In the genomic region with DNA sequence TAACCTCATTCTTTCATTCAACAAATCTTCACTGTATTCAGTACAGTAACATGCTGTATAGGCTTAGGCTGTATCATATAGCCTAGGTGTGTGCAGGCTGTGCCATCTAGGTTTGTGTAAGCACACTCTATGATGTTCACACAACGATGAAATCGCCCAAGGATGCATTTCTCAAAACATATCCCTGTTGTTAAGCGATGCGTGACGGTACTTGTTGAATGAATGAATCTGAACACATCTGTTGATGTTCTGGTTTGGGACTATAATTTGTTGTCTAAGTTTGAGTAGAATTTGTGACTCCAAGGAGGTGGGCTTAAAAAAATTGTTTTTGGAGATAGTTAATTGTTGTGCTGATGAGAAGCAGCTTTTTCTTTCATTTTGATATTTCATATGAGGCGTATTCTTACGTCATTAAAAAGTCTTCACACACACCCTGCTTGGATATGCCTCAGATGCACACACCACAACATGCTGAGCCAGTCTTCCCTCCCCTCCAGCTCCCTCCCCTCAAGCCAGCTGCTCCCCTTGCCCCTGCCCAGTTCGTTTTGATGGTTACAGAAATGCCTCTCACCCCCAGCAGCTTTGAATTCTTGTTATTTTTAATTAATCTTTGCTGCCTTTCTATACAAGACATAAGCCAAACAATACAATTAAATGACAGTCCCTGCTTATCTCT, we compare ENCODE assay signal across 30 cellular contexts. TPM values are rescaled to one million over a fixed set of nuclear protein-coding genes. Genes with fewer than 3 reads are reported as not detected.
DNase-seq lines count a peak whose midpoint lies in the region; ATAC-seq, FAIRE-seq and TF ChIP-seq lines count a peak whose summit lies in the region.
"Had no signal": no experiment of that assay in that cellular context is flagged by ENCODE, and none has a peak within 500 bp of the region (broad histone marks: within the 10 kb centered on the region; RNA-seq: fewer than 3 reads in every experiment).

No MANE protein-coding gene starts in this region.

- POLR2A ChIA-PET in HepG2 (lab: Yijun Ruan, JAX) = interaction anchor here (1.0 to 1.2 kb wide), 2 partner anchors 11 to 12 kb away, joined by 3 to 4 read pairs; no protein-coding TSS in a partner anchor

- TF ChIP-seq POLR2A in HepG2 (IDR thresholded peaks at IDR 0.05; ENCODE audit: insufficient read depth in 1 of 2, low read depth in 2 of 2, low read length in 2 of 2) = no peak
- TF ChIP-seq POLR2A in right lobe of liver (IDR thresholded peaks at IDR 0.05) = no peak
- TF ChIP-seq POLR2A in prostate gland (IDR thresholded peaks at IDR 0.05) = no peak

- TF ChIP-seq EP300 in HepG2 (IDR thresholded peaks at IDR 0.05; ENCODE audit: low read depth in 2 of 2, low read length in 2 of 2) (no peak), HepG2 (CRISPR knock-in tag; IDR thresholded peaks at IDR 0.05; ENCODE audit: borderline replicate concordance) (no peak)

- no peak overlapping the region for H3K27ac Mint-ChIP-seq in activated naive CD4-positive, alpha-beta T cell treated with anti-CD3 and anti-CD28 coated beads, Interleukin-2, amount 50 U/mL, for 72 hours
- H3K27ac Mint-ChIP-seq in T-helper 17 cell = no peak overlapping the region
- H3K27ac Mint-ChIP-seq: activated B cell treated with CpG ODN at 0.5 μM for 24 hours; activated CD8-positive, alpha-beta memory T cell treated with anti-CD3 and anti-CD28 coated beads, Interleukin-2, amount 10 ng/mL, durations not matched to agents 7 days and 5 days; natural killer cell had no signal

- intact Hi-C loops in HepG2 (cut with micrococcal nuclease; ENCODE audit: unreplicated experiment) = loop anchor here (10.0 kb wide), 1 partner anchor 257 kb away; the partner anchor contains the start of gene GNAQ
- intact Hi-C loops in right lobe of liver (cut with DNase I) = no loop called here
- intact Hi-C loops in prostate gland (cut with DNase I) = no loop called here

- H2AFZ ChIP-seq in HepG2 (ENCODE audit: low read length) = no peak overlapping the region
- H2AFZ ChIP-seq in keratinocyte (ENCODE audit: control insufficient read depth, low read length) = peak overlapping the region; percentile 48

- WGBS in HepG2 (ENCODE audit: low lambda C conversion rate) = 96% methylated on average over 8 of the region's 8 CpGs
- 90% methylated on average over 8 of the region's 8 CpGs for WGBS in right lobe of liver (ENCODE audit: insufficient coverage, low coverage, low lambda C conversion rate, missing lambda C conversion rate)
- 79% methylated on average over 8 of the region's 8 CpGs for WGBS in prostate gland

- CTCF ChIA-PET in HepG2 (lab: Yijun Ruan, JAX; ENCODE audit: low intra/inter-chr PET ratio, low total read pairs) = no interaction called here

- no peak for TF ChIP-seq RAD21 in HepG2 (CRISPR knock-in tag; IDR thresholded peaks at IDR 0.05)

- H3K4me2 ChIP-seq in HepG2 (ENCODE audit: low read depth, low read length) (no peak overlapping the region; the same call in 1 of the 2 replicates), keratinocyte (ENCODE audit: control insufficient read depth, extremely low read depth, insufficient read depth, low read depth, low read length) (peak overlapping the region; percentile 61)

- H3K4me3 Mint-ChIP-seq in T-helper 17 cell = no peak overlapping the region
- H3K4me3 Mint-ChIP-seq: activated B cell treated with CpG ODN at 0.5 μM for 24 hours; activated CD8-positive, alpha-beta memory T cell treated with anti-CD3 and anti-CD28 coated beads, Interleukin-2, amount 10 ng/mL, durations not matched to agents 7 days and 5 days; natural killer cell had no signal

- no peaks in the 10 kb centered on the region for H3K9me3 Mint-ChIP-seq in activated naive CD4-positive, alpha-beta T cell treated with anti-CD3 and anti-CD28 coated beads, Interleukin-2, amount 50 U/mL, for 72 hours
- H3K9me3 Mint-ChIP-seq: activated B cell treated with CpG ODN at 0.5 μM for 24 hours, natural killer cell had no signal

- no peaks in the 10 kb centered on the region for H3K79me2 ChIP-seq in HepG2 (ENCODE audit: insufficient read depth, low read length)
- H3K79me2 ChIP-seq in keratinocyte (ENCODE audit: control insufficient read depth, insufficient read depth, low read length) = no peaks in the 10 kb centered on the region

- ATAC-seq in HepG2 = no peak
- ATAC-seq in right lobe of liver = no peak
- ATAC-seq in activated naive CD4-positive, alpha-beta T cell treated with anti-CD3 and anti-CD28 coated beads, Interleukin-2, amount 50 U/mL, for 72 hours = no peak
- ATAC-seq in T-helper 17 cell = no peak
- ATAC-seq: activated CD8-positive, alpha-beta memory T cell treated with anti-CD3 and anti-CD28 coated beads, Interleukin-2, amount 10 ng/mL, durations not matched to agents 7 days and 5 days; gastroesophageal sphincter; natural killer cell; Panc1; pancreas; sciatic nerve; stimulated activated naive CD8-positive, alpha-beta T cell treated with anti-CD3 and anti-CD28 coated beads, Interleukin-15, Interleukin-2, amounts not matched to agents 100 U/mL and 50 U/mL, for 24 hours had no signal

- no peak for FAIRE-seq in HepG2 (lab: Jason Lieb, UNC)
- FAIRE-seq in keratinocyte (lab: Jason Lieb, UNC) = no peak
- FAIRE-seq: D721Med, H1, pancreas had no signal

- H3K9me3 ChIP-seq in HepG2 (ENCODE audit: low read length) (no peaks in the 10 kb centered on the region), right lobe of liver (no peaks in the 10 kb centered on the region), keratinocyte (ENCODE audit: control insufficient read depth, low read depth, low read length) (no peaks in the 10 kb centered on the region), prostate gland (no peaks in the 10 kb centered on the region), T-helper 17 cell (ENCODE audit: control insufficient read depth, low read length, poor library complexity, severe bottlenecking) (no peaks in the 10 kb centered on the region)
- H3K9me3 ChIP-seq: gastroesophageal sphincter, left ventricle myocardium inferior, pancreas, thoracic aorta, vagina had no signal

- H3K9me1 ChIP-seq in keratinocyte (ENCODE audit: control insufficient read depth, extremely low read depth, insufficient read depth, low read length) = no peaks in the 10 kb centered on the region

- DNase-seq in DMS 273 (lab: John Stamatoyannopoulos, UW; ENCODE audit: unreplicated experiment) = peak; percentile 63
- no peak for DNase-seq in DMS 273 treated with DMSO at 0.1 percent for 48 hours (lab: John Stamatoyannopoulos, UW)
- no peak for DNase-seq in HepG2 (ENCODE audit: low spot score)
- no peak for DNase-seq in right lobe of liver
- DNase-seq in keratinocyte (ENCODE audit: low read depth, low spot score) = no peak
- DNase-seq in activated naive CD4-positive, alpha-beta T cell treated with anti-CD3 and anti-CD28 coated beads, Interleukin-2, amount 50 U/mL, for 72 hours (ENCODE audit: low spot score in 2 of 2) = no peak
- no peak for DNase-seq in prostate gland (ENCODE audit: low spot score)
- no peak for DNase-seq in T-helper 17 cell
- DNase-seq: activated B cell treated with CpG ODN at 0.5 μM for 24 hours; activated CD8-positive, alpha-beta memory T cell treated with anti-CD3 and anti-CD28 coated beads, Interleukin-2, amount 10 ng/mL, durations not matched to agents 7 days and 5 days; activated T-cell treated with anti-CD3 and anti-CD28 coated beads, Interleukin-2, amount 50 U/mL, for 48 hours; dermis blood vessel endothelial cell; Kasumi-1; left ventricle myocardium inferior; midbrain; MV-4-11; natural killer cell; NK-92 treated with Interleukin-12 subunit alpha and Interleukin-12 subunit beta, amount 100 ng/mL, for 24 hours; pancreas; SHP77; stimulated activated CD4-positive, alpha-beta T cell treated with anti-CD3 and anti-CD28 coated beads, Interleukin-15, amount 100 ng/mL, for 24 hours; stimulated activated naive CD8-positive, alpha-beta T cell treated with anti-CD3 and anti-CD28 coated beads, Interleukin-15, Interleukin-2, amounts not matched to agents 100 U/mL and 50 U/mL, for 24 hours had no signal

- H3K27ac ChIP-seq in HepG2 (ENCODE audit: extremely low read length, insufficient read depth, low read length) (peak overlapping the region; percentile 41), right lobe of liver (no peak overlapping the region), keratinocyte (ENCODE audit: control insufficient read depth, insufficient read depth, low read length) (no peak overlapping the region), prostate gland (no peak overlapping the region)
- H3K27ac ChIP-seq: 22Rv1, gastroesophageal sphincter, left ventricle myocardium inferior, pancreas, thoracic aorta, vagina had no signal

- no TSS peak for BruUV-seq in HepG2 (replicated peaks; lab: Mats Ljungman, UMichigan)

- H3K36me3 ChIP-seq in HepG2 (replicated peaks in 1 of 2; ENCODE audit: control insufficient read depth in 1 of 2, insufficient read depth in 2 of 2, low read length in 2 of 2) (no peaks in the 10 kb centered on the region), right lobe of liver (no peaks in the 10 kb centered on the region), keratinocyte (ENCODE audit: control insufficient read depth in 2 of 2, extremely low read depth in 1 of 2, insufficient read depth in 2 of 2, low read length in 2 of 2) (no peaks in the 10 kb centered on the region), prostate gland (no peaks in the 10 kb centered on the region)
- H3K36me3 ChIP-seq: gastroesophageal sphincter, left ventricle myocardium inferior, pancreas, thoracic aorta, vagina had no signal

- no peak overlapping the region for H3K4me3 ChIP-seq in HepG2 (replicated peaks in 1 of 3; ENCODE audit: insufficient read depth in 1 of 3, low read depth in 2 of 3, low read length in 3 of 3)
- H3K4me3 ChIP-seq in right lobe of liver = no peak overlapping the region
- H3K4me3 ChIP-seq in keratinocyte (ENCODE audit: control insufficient read depth in 2 of 3, extremely low read depth in 1 of 3, insufficient read depth in 2 of 3, low read depth in 1 of 3, low read length in 3 of 3) = no peak overlapping the region
- no peak overlapping the region for H3K4me3 ChIP-seq in prostate gland
- H3K4me3 ChIP-seq: gastroesophageal sphincter, left ventricle myocardium inferior, pancreas, thoracic aorta, vagina had no signal

- H4K20me1 ChIP-seq in HepG2 (ENCODE audit: insufficient read depth, low read length) = no peaks in the 10 kb centered on the region
- H4K20me1 ChIP-seq in keratinocyte (ENCODE audit: control insufficient read depth, extremely low read depth, insufficient read depth, low read length) = no peaks in the 10 kb centered on the region

- dilution Hi-C loops in keratinocyte (cut with MboI; ENCODE audit: extremely low pct_ligation_motif_present, low sequenced_read_pairs) = no loop called here

- no peak for TF ChIP-seq CTCF in HepG2 (CRISPR knock-in tag; IDR thresholded peaks at IDR 0.05)
- TF ChIP-seq CTCF in right lobe of liver (IDR thresholded peaks at IDR 0.05) = no peak
- TF ChIP-seq CTCF in keratinocyte (optimal IDR thresholded peaks at IDR 0.05 in 1 of 3, IDR thresholded peaks at IDR 0.05 in 1 of 3, conservative IDR thresholded peaks at IDR 0.05 in 1 of 3; ENCODE audit: extremely low read depth in 1 of 3, insufficient read depth in 2 of 3, low read length in 3 of 3) = no peak
- TF ChIP-seq CTCF in prostate gland (IDR thresholded peaks at IDR 0.05) = no peak

- H3K27me3 ChIP-seq in HepG2 (ENCODE audit: control insufficient read depth in 1 of 2, insufficient read depth in 2 of 2, low read length in 2 of 2) (no peaks in the 10 kb centered on the region; a peak in 1 of 5 replicates), right lobe of liver (no peaks in the 10 kb centered on the region), keratinocyte (ENCODE audit: control insufficient read depth, extremely low read depth, insufficient read depth, low read length) (no peaks in the 10 kb centered on the region), prostate gland (replicated peaks; ENCODE audit: insufficient read depth) (no peaks in the 10 kb centered on the region)
- H3K27me3 ChIP-seq: pancreas, vagina had no signal

- H3K4me1 ChIP-seq in HepG2 (ENCODE audit: insufficient read depth, low read length) (peaks cover 95% of the 10 kb centered on the region), right lobe of liver (peaks cover 0 to 40% (median 2%) of the 10 kb centered on the region in 4 donors), keratinocyte (ENCODE audit: control insufficient read depth, extremely low read depth, insufficient read depth, low read length) (peaks cover 40% of the 10 kb centered on the region), prostate gland (replicated peaks) (no peaks in the 10 kb centered on the region)

- H3K9ac ChIP-seq in HepG2 (ENCODE audit: insufficient read depth, low read depth, low read length) = no peak overlapping the region
- no peak overlapping the region for H3K9ac ChIP-seq in keratinocyte (ENCODE audit: control insufficient read depth, extremely low read depth, insufficient read depth, low read length)

- H3K4me1 Mint-ChIP-seq in T-helper 17 cell = peaks cover 18% of the 10 kb centered on the region

- in situ Hi-C loops in HepG2 (cut with HindIII; ENCODE audit: extremely low pct_ligation_motif_present, low pct_unique_long_range_greater_than_20kb) = no loop called here

- H3K36me3 Mint-ChIP-seq in activated naive CD4-positive, alpha-beta T cell treated with anti-CD3 and anti-CD28 coated beads, Interleukin-2, amount 50 U/mL, for 72 hours = no peaks in the 10 kb centered on the region
- H3K36me3 Mint-ChIP-seq in T-helper 17 cell (ENCODE audit: low read depth) = no peaks in the 10 kb centered on the region
- H3K36me3 Mint-ChIP-seq: activated CD8-positive, alpha-beta memory T cell treated with anti-CD3 and anti-CD28 coated beads, Interleukin-2, amount 10 ng/mL, durations not matched to agents 7 days and 5 days; natural killer cell had no signal

- H3K27me3 Mint-ChIP-seq in T-helper 17 cell = no peaks in the 10 kb centered on the region
- H3K27me3 Mint-ChIP-seq: activated CD8-positive, alpha-beta memory T cell treated with anti-CD3 and anti-CD28 coated beads, Interleukin-2, amount 10 ng/mL, durations not matched to agents 7 days and 5 days had no signal

RNA-seq across cellular contexts. Expression of gene PSAT1, which starts 5.5 kb away (rescaled TPM):
- total RNA-seq in HepG2 (2016; rRNA removed; fragmentation: Illumina TruSeq; extraction: Trizol) (135 and 262 TPM in 2 replicates), right lobe of liver (100 to 1,000 TPM in 2 of 6 experiments, 10 to 100 TPM in 4; 34.2 to 117 (median 89.3) TPM), prostate gland (10 to 100 TPM; 30.4 to 45.8 TPM), T-helper 17 cell (1 to 10 TPM; 1.5 to 1.6 TPM)
- 16.9 and 17.4 TPM in 2 replicates for total RNA-seq in HepG2 (2016; cell fraction: cytosol; rRNA removed; fragmentation: Illumina TruSeq; extraction: Trizol; ENCODE audit: low read depth)
- 134 and 259 TPM in 2 replicates for total RNA-seq in HepG2 (2016; cell fraction: insoluble cytoplasmic fraction; rRNA removed; fragmentation: Illumina TruSeq; extraction: Trizol)
- 55.1 and 59.2 TPM in 2 replicates for total RNA-seq in HepG2 (2016; cell fraction: membrane; rRNA removed; fragmentation: Illumina TruSeq; extraction: Trizol)
- total RNA-seq in HepG2 (2016; cell fraction: nucleus; rRNA removed; fragmentation: Illumina TruSeq; extraction: Trizol) = 92.0 and 102 TPM in 2 replicates
- polyA plus RNA-seq in HepG2 (2011; rRNA removed) (197 and 229 TPM in 2 replicates), keratinocyte (30.2 to 88.9 TPM (median 62.7 TPM) in 3 replicates)
- polyA plus RNA-seq in HepG2 (2011; cell fraction: cytosol; rRNA removed) = 174 and 239 TPM in 2 replicates
- 53.5 and 69.1 TPM in 2 replicates for polyA plus RNA-seq in HepG2 (2011; cell fraction: nucleus; rRNA removed)
- polyA plus RNA-seq in HepG2 (2012) = 252 and 381 TPM in 2 replicates
- polyA plus RNA-seq in HepG2 (2016; cell fraction: cytosol; fragmentation: Illumina TruSeq; extraction: Trizol; ENCODE audit: low read depth) = 23.7 and 24.6 TPM in 2 replicates
- 471 and 492 TPM in 2 replicates for polyA plus RNA-seq in HepG2 (2016; cell fraction: insoluble cytoplasmic fraction; fragmentation: Illumina TruSeq; extraction: Trizol; ENCODE audit: low read depth)
- polyA plus RNA-seq in HepG2 (2016; cell fraction: membrane; fragmentation: Illumina TruSeq; extraction: Trizol; ENCODE audit: low read depth) = 65.5 and 69.3 TPM in 2 replicates
- 163 TPM in 2 replicates for polyA plus RNA-seq in HepG2 (2016; cell fraction: nucleus; fragmentation: Illumina TruSeq; extraction: Trizol; ENCODE audit: insufficient read depth, low read depth)
- 98.7 and 239 TPM in 2 replicates for polyA minus RNA-seq in HepG2 (2011; rRNA and poly(A)+ RNA removed; ENCODE audit: low replicate concordance)
- 170 and 192 TPM in 2 replicates for polyA minus RNA-seq in HepG2 (2011; cell fraction: cytosol; rRNA and poly(A)+ RNA removed)
- 105 and 132 TPM in 2 replicates for polyA minus RNA-seq in HepG2 (2011; cell fraction: nucleus; rRNA and poly(A)+ RNA removed)
- polyA plus RNA-seq in keratinocyte (2011; ENCODE audit: low read depth) = 130 TPM
- polyA plus RNA-seq in keratinocyte (2011; cell fraction: cytosol; rRNA removed) = 42.2 and 75.0 TPM in 2 replicates
- 34.6 and 49.3 TPM in 2 replicates for polyA plus RNA-seq in keratinocyte (2011; cell fraction: nucleus; rRNA removed)
- 52.0 and 154 TPM in 2 replicates for polyA plus RNA-seq in keratinocyte (2012; ENCODE audit: low replicate concordance)
- 23.5 to 52.3 TPM (median 27.4 TPM) in 3 replicates for polyA minus RNA-seq in keratinocyte
- polyA minus RNA-seq in keratinocyte (2011; cell fraction: cytosol; rRNA and poly(A)+ RNA removed) = 34.9 TPM
- polyA minus RNA-seq in keratinocyte (2011; cell fraction: nucleus; rRNA and poly(A)+ RNA removed) = 18.7 and 27.7 TPM in 2 replicates
- total RNA-seq in activated naive CD4-positive, alpha-beta T cell treated with anti-CD3 and anti-CD28 coated beads, Interleukin-2, amount 50 U/mL, for 72 hours = 10 to 100 TPM; 57.6 to 93.6 TPM

RNA-seq across cellular contexts. Expression of gene CEP78, which starts 55.5 kb away (rescaled TPM):
- total RNA-seq in HepG2 (2016; rRNA removed; fragmentation: Illumina TruSeq; extraction: Trizol) = 30.8 and 38.3 TPM in 2 replicates
- total RNA-seq in HepG2 (2016; cell fraction: cytosol; rRNA removed; fragmentation: Illumina TruSeq; extraction: Trizol; ENCODE audit: low read depth) = 2.6 and 2.7 TPM in 2 replicates
- 31.0 and 36.1 TPM in 2 replicates for total RNA-seq in HepG2 (2016; cell fraction: insoluble cytoplasmic fraction; rRNA removed; fragmentation: Illumina TruSeq; extraction: Trizol)
- 13.2 and 13.7 TPM in 2 replicates for total RNA-seq in HepG2 (2016; cell fraction: membrane; rRNA removed; fragmentation: Illumina TruSeq; extraction: Trizol)
- 30.7 and 32.0 TPM in 2 replicates for total RNA-seq in HepG2 (2016; cell fraction: nucleus; rRNA removed; fragmentation: Illumina TruSeq; extraction: Trizol)
- 4.0 and 5.1 TPM in 2 replicates for polyA plus RNA-seq in HepG2 (2011; rRNA removed)
- polyA plus RNA-seq in HepG2 (2011; cell fraction: cytosol; rRNA removed) = 2.1 and 2.8 TPM in 2 replicates
- 4.8 and 5.6 TPM in 2 replicates for polyA plus RNA-seq in HepG2 (2011; cell fraction: nucleus; rRNA removed)
- polyA plus RNA-seq in HepG2 (2012) = 5.0 and 9.6 TPM in 2 replicates
- 1.9 and 2.3 TPM in 2 replicates for polyA plus RNA-seq in HepG2 (2016; cell fraction: cytosol; fragmentation: Illumina TruSeq; extraction: Trizol; ENCODE audit: low read depth)
- 22.9 and 23.5 TPM in 2 replicates for polyA plus RNA-seq in HepG2 (2016; cell fraction: insoluble cytoplasmic fraction; fragmentation: Illumina TruSeq; extraction: Trizol; ENCODE audit: low read depth)
- polyA plus RNA-seq in HepG2 (2016; cell fraction: membrane; fragmentation: Illumina TruSeq; extraction: Trizol; ENCODE audit: low read depth) = 5.8 and 7.0 TPM in 2 replicates
- 30.4 and 34.3 TPM in 2 replicates for polyA plus RNA-seq in HepG2 (2016; cell fraction: nucleus; fragmentation: Illumina TruSeq; extraction: Trizol; ENCODE audit: insufficient read depth, low read depth)
- polyA minus RNA-seq in HepG2 (2011; rRNA and poly(A)+ RNA removed; ENCODE audit: low replicate concordance) = 9.1 and 10.5 TPM in 2 replicates
- polyA minus RNA-seq in HepG2 (2011; cell fraction: cytosol; rRNA and poly(A)+ RNA removed) = 6.1 and 6.5 TPM in 2 replicates
- polyA minus RNA-seq in HepG2 (2011; cell fraction: nucleus; rRNA and poly(A)+ RNA removed) = 23.4 and 25.1 TPM in 2 replicates
- total RNA-seq in right lobe of liver = 10 to 100 TPM in 1 of 6 experiments, 1 to 10 TPM in 5; 5.5 to 10.4 (median 8.7) TPM
- 5.1 to 13.2 TPM (median 10.1 TPM) in 3 replicates for polyA plus RNA-seq in keratinocyte
- 6.3 TPM for polyA plus RNA-seq in keratinocyte (2011; ENCODE audit: low read depth)
- 5.5 and 9.9 TPM in 2 replicates for polyA plus RNA-seq in keratinocyte (2011; cell fraction: cytosol; rRNA removed)
- polyA plus RNA-seq in keratinocyte (2011; cell fraction: nucleus; rRNA removed) = 8.0 and 9.8 TPM in 2 replicates
- 2.3 and 10.3 TPM in 2 replicates for polyA plus RNA-seq in keratinocyte (2012; ENCODE audit: low replicate concordance)
- 2.4 to 13.2 TPM (median 5.1 TPM) in 3 replicates for polyA minus RNA-seq in keratinocyte
- polyA minus RNA-seq in keratinocyte (2011; cell fraction: cytosol; rRNA and poly(A)+ RNA removed) = 6.3 TPM
- polyA minus RNA-seq in keratinocyte (2011; cell fraction: nucleus; rRNA and poly(A)+ RNA removed) = 4.9 and 9.7 TPM in 2 replicates
- total RNA-seq in activated naive CD4-positive, alpha-beta T cell treated with anti-CD3 and anti-CD28 coated beads, Interleukin-2, amount 50 U/mL, for 72 hours = 10 to 100 TPM; 33.4 to 40.7 TPM
- total RNA-seq in prostate gland = 10 to 100 TPM; 12.0 to 16.5 TPM
- total RNA-seq in T-helper 17 cell = 10 to 100 TPM; 16.4 to 18.9 TPM

Comparison
In these comparisons a context has a peak if more than half of its experiments do, and no peak if none do; other contexts are left out.
1. RNA of gene PSAT1, which starts 5.5 kb away (total RNA-seq): 16.9 to 262 TPM in HepG2, 34.2 to 117 TPM in right lobe of liver, 57.6 to 93.6 TPM in activated naive CD4-positive, alpha-beta T cell treated with anti-CD3 and anti-CD28 coated beads, Interleukin-2, amount 50 U/mL, for 72 hours and 30.4 to 45.8 TPM in prostate gland; 1.5 to 1.6 TPM in T-helper 17 cell; every median in the first group is over 4 times any median in the second.